Comparison of ENCODE assay signal across 8 cellular contexts in the genomic region with DNA sequence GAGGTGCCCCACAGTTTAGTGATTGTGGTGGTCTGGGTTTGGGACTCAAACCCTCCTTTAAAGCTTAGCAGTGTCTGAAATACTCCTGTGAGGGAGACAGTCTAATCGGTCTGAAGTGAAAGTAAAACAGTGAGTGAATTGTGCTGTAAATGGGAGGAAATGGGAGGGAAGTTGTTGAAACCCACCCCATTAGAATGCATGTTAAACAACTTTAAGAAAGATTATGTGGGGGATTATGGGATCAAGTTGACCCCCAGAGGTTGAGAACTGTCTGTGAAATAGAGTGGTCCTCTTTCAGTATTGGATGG.
DNase-seq lines count a peak whose midpoint lies in the region; ATAC-seq and TF ChIP-seq lines count a peak whose summit lies in the region.

No MANE protein-coding gene starts in this region.

- TF ChIP-seq EP300 in SK-N-SH (IDR thresholded peaks at IDR 0.05; ENCODE audit: borderline replicate concordance in 1 of 2, low read depth in 1 of 2, low read length in 1 of 2): no peak

- H3K9me3 Mint-ChIP-seq in natural killer cell treated with Interleukin-12 subunit alpha and Interleukin-12 subunit beta and Interleukin-15 and Interleukin-18, amount 100 ng/mL, for 72 hours: no peaks in the 10 kb centered on the region

- no peak overlapping the region for H2AFZ ChIP-seq in SK-N-SH (ENCODE audit: low read depth)

- H3K9me3 ChIP-seq in SK-N-SH: no peaks in the 10 kb centered on the region

- TF ChIP-seq RAD21 in SK-N-SH (IDR thresholded peaks at IDR 0.05; ENCODE audit: low read length): no peak

- no peak overlapping the region for H3K9ac ChIP-seq in SK-N-SH

- no peaks in the 10 kb centered on the region for H3K27me3 Mint-ChIP-seq in natural killer cell treated with Interleukin-12 subunit alpha and Interleukin-12 subunit beta and Interleukin-15 and Interleukin-18, amount 100 ng/mL, for 72 hours

- CTCF ChIA-PET in SK-N-SH (lab: Yijun Ruan, JAX): no interaction called here

- peaks cover 0 to 49% of the 10 kb centered on the region in 2 donors for H3K4me1 Mint-ChIP-seq in natural killer cell treated with Interleukin-12 subunit alpha and Interleukin-12 subunit beta and Interleukin-15 and Interleukin-18, amount 100 ng/mL, for 72 hours (ENCODE audit: low read depth in 2 of 2)

- no peaks in the 10 kb centered on the region for H3K79me2 ChIP-seq in SK-N-SH (ENCODE audit: insufficient read depth)

- H3K4me2 ChIP-seq in SK-N-SH: no peak overlapping the region

- no peaks in the 10 kb centered on the region for H3F3A ChIP-seq in SK-N-SH (replicated peaks; ENCODE audit: insufficient read depth)

- ATAC-seq in HG03139 (IDR thresholded peaks at IDR 0.05; ENCODE audit: unreplicated experiment) (peak; percentile 15), HG03095 (IDR thresholded peaks at IDR 0.05; ENCODE audit: unreplicated experiment) (no peak), HG02870 (IDR thresholded peaks at IDR 0.05; ENCODE audit: unreplicated experiment) (no peak), HG02970 (IDR thresholded peaks at IDR 0.05; ENCODE audit: low FRiP score, unreplicated experiment) (no peak)
- ATAC-seq in natural killer cell treated with Interleukin-12 subunit alpha and Interleukin-12 subunit beta and Interleukin-15 and Interleukin-18, amount 100 ng/mL, for 72 hours: peak in 1 of 2 donors; percentile 68

- H3K36me3 ChIP-seq in SK-N-SH (replicated peaks in 1 of 2; ENCODE audit: control insufficient read depth in 1 of 2, insufficient read depth in 2 of 2, low read length in 1 of 2): no peaks in the 10 kb centered on the region

- no peaks in the 10 kb centered on the region for H4K20me1 ChIP-seq in SK-N-SH (ENCODE audit: insufficient read depth)

- H3K4me3 Mint-ChIP-seq in natural killer cell treated with Interleukin-12 subunit alpha and Interleukin-12 subunit beta and Interleukin-15 and Interleukin-18, amount 100 ng/mL, for 72 hours: peak overlapping the region; percentile 95

- H3K27ac ChIP-seq in SK-N-SH (ENCODE audit: low read depth in 2 of 2, low read length in 1 of 2): no peak overlapping the region

- no peaks in the 10 kb centered on the region for H3K36me3 Mint-ChIP-seq in natural killer cell treated with Interleukin-12 subunit alpha and Interleukin-12 subunit beta and Interleukin-15 and Interleukin-18, amount 100 ng/mL, for 72 hours

- peak overlapping the region; percentile 54 for H3K4me3 ChIP-seq in choroid plexus epithelial cell (ENCODE audit: low read depth, low read length)
- no peak overlapping the region for H3K4me3 ChIP-seq in SK-N-SH (ENCODE audit: low read depth in 2 of 2, low read length in 1 of 2)

- H3K4me1 ChIP-seq in SK-N-SH (ENCODE audit: control insufficient read depth in 1 of 2, insufficient read depth in 2 of 2, low read depth in 1 of 2, low read length in 1 of 2): no peaks in the 10 kb centered on the region

- WGBS in SK-N-SH (ENCODE audit: low lambda C conversion rate): no CpG with 5 or more reads among the region's 1 CpG

- peak overlapping the region; percentile 19 to 94 for H3K27ac Mint-ChIP-seq in natural killer cell treated with Interleukin-12 subunit alpha and Interleukin-12 subunit beta and Interleukin-15 and Interleukin-18, amount 100 ng/mL, for 72 hours

- H3K27me3 ChIP-seq in SK-N-SH (ENCODE audit: insufficient read depth): no peaks in the 10 kb centered on the region

- DNase-seq in GM03348 (ENCODE audit: low spot score) (peak; percentile 6), choroid plexus epithelial cell (ENCODE audit: low read depth) (peak; percentile 21), SK-N-SH (no peak)
- no peak for DNase-seq in natural killer cell treated with Interleukin-12 subunit alpha and Interleukin-12 subunit beta and Interleukin-15 and Interleukin-18, amount 100 ng/mL, for 72 hours (ENCODE audit: low spot score)

- POLR2A ChIA-PET in SK-N-SH (lab: Yijun Ruan, JAX): no interaction called here

- TF ChIP-seq CTCF in choroid plexus epithelial cell (conservative IDR thresholded peaks at IDR 0.05; ENCODE audit: low read depth, low read length): no peak
- no peak for TF ChIP-seq CTCF in SK-N-SH (IDR thresholded peaks at IDR 0.05)

- no peaks in the 10 kb centered on the region for H3K9me2 ChIP-seq in SK-N-SH

TF ChIP-seq in SK-N-SH, 30 proteins besides CTCF, POLR2A, EP300 and RAD21:
- TF ChIP-seq YY1 (IDR thresholded peaks at IDR 0.05; ENCODE audit: low read depth) (no peak), SMC3 (IDR thresholded peaks at IDR 0.05; ENCODE audit: low read depth, low read length) (no peak), TAF1 (IDR thresholded peaks at IDR 0.05; ENCODE audit: borderline replicate concordance, low read depth, low read length) (no peak)

Comparison
In these comparisons a context has a peak if more than half of its experiments do, and no peak if none do; other contexts are left out.
1. DNase-seq: peak in GM03348 (single experiment) and choroid plexus epithelial cell (single experiment); none in natural killer cell treated with Interleukin-12 subunit alpha and Interleukin-12 subunit beta and Interleukin-15 and Interleukin-18, amount 100 ng/mL, for 72 hours (single experiment) and SK-N-SH (single experiment).